8 cellular contexts compared by ENCODE assay signal in genomic region chr4:108018038-108018883, GRCh38. TPM values are rescaled to one million over a fixed set of nuclear protein-coding genes. Genes with fewer than 3 reads are reported as not detected.
DNase-seq lines count a peak whose midpoint lies in the region; ATAC-seq and TF ChIP-seq lines count a peak whose summit lies in the region.

No MANE protein-coding gene starts in this region.

- no peaks in the 10 kb centered on the region for H3K4me1 ChIP-seq in CD8-positive, alpha-beta memory T cell (ENCODE audit: insufficient read depth, low read length)
- peaks cover 5% of the 10 kb centered on the region for H3K4me1 ChIP-seq in OCI-LY7 (ENCODE audit: insufficient read depth, low read length, poor library complexity, severe bottlenecking)

- peak; percentile 98 for TF ChIP-seq CTCF in OCI-LY7 (conservative IDR thresholded peaks at IDR 0.05; ENCODE audit: low read length)
- peak; percentile 90 for TF ChIP-seq CTCF in nephron progenitor cell (IDR thresholded peaks at IDR 0.05)

- no peak overlapping the region for H2AFZ ChIP-seq in OCI-LY7 (ENCODE audit: low read length)

- peaks cover 2 to 13% (median 6%) of the 10 kb centered on the region in 3 donors for H3K4me1 Mint-ChIP-seq in CD8-positive, alpha-beta memory T cell
- peaks cover 31% of the 10 kb centered on the region for H3K4me1 Mint-ChIP-seq in nephron progenitor cell
- H3K4me1 Mint-ChIP-seq in stimulated activated naive CD8-positive, alpha-beta T cell treated with anti-CD3 and anti-CD28 coated beads, Interleukin-15, amount 100 ng/mL, for 72 hours: peaks cover 24% of the 10 kb centered on the region

- no peaks in the 10 kb centered on the region for H3K27me3 ChIP-seq in CD8-positive, alpha-beta memory T cell (ENCODE audit: insufficient read depth, low read length, poor library complexity, severe bottlenecking)

- 0 out of 2 replicates have a peak, but pooled peaks cover 3% of the 10 kb centered on the region for H4K20me1 ChIP-seq in OCI-LY7 (ENCODE audit: insufficient read depth, low read length)

- ATAC-seq in GM19438 (IDR thresholded peaks at IDR 0.05; ENCODE audit: low read depth, unreplicated experiment): peak; percentile 92
- peak; percentile 61 for ATAC-seq in stimulated activated naive CD8-positive, alpha-beta T cell treated with anti-CD3 and anti-CD28 coated beads, Interleukin-15, amount 100 ng/mL, for 72 hours

- no peaks in the 10 kb centered on the region for H3K27me3 Mint-ChIP-seq in CD8-positive, alpha-beta memory T cell
- H3K27me3 Mint-ChIP-seq in nephron progenitor cell (ENCODE audit: low read depth, poor library complexity): peaks cover 3% of the 10 kb centered on the region
- no peaks in the 10 kb centered on the region for H3K27me3 Mint-ChIP-seq in stimulated activated naive CD8-positive, alpha-beta T cell treated with anti-CD3 and anti-CD28 coated beads, Interleukin-15, amount 100 ng/mL, for 72 hours

- no peak overlapping the region for H3K4me3 ChIP-seq in CD8-positive, alpha-beta memory T cell (ENCODE audit: low read length)
- H3K4me3 ChIP-seq in OCI-LY7 (ENCODE audit: low read depth, low read length, poor library complexity, severe bottlenecking): no peak overlapping the region

- no peak overlapping the region for H3K4me2 ChIP-seq in OCI-LY7 (ENCODE audit: low read length)

- intact Hi-C loops in OCI-LY7 (cut with micrococcal nuclease; ENCODE audit: unreplicated experiment): loop anchor here (1.0 to 5.0 kb wide), 2 partner anchors 475 to 554 kb away; no protein-coding TSS in a partner anchor

- no peak overlapping the region for H3K4me3 Mint-ChIP-seq in CD8-positive, alpha-beta memory T cell
- H3K4me3 Mint-ChIP-seq in nephron progenitor cell: no peak overlapping the region
- no peak overlapping the region for H3K4me3 Mint-ChIP-seq in stimulated activated naive CD8-positive, alpha-beta T cell treated with anti-CD3 and anti-CD28 coated beads, Interleukin-15, amount 100 ng/mL, for 72 hours

- H3K9me3 ChIP-seq in CD8-positive, alpha-beta memory T cell (ENCODE audit: low read length): no peaks in the 10 kb centered on the region
- H3K9me3 ChIP-seq in OCI-LY7 (ENCODE audit: low read length): no peaks in the 10 kb centered on the region

- POLR2A ChIA-PET in CD8-positive, alpha-beta memory T cell (lab: Charles Lee): interaction anchor here (1.0 kb wide), 1 partner anchor 28 kb away, joined by 5 read pairs; no protein-coding TSS in a partner anchor
- POLR2A ChIA-PET in OCI-LY7 (lab: Charles Lee): interaction anchor here (0.6 to 1.6 kb wide), 7 partner anchors 12 to 598 kb away, joined by 3 to 9 read pairs (median 4); partner anchors contain the start of gene LEF1

- H3K36me3 ChIP-seq in CD8-positive, alpha-beta memory T cell (ENCODE audit: insufficient read depth, low read length): peaks cover 14% of the 10 kb centered on the region
- peaks cover 88% of the 10 kb centered on the region for H3K36me3 ChIP-seq in OCI-LY7 (ENCODE audit: insufficient read depth, low read length)

- no TSS peak for BruUV-seq in OCI-LY7 (replicated peaks; lab: Mats Ljungman, UMichigan)

- peaks cover 7 to 72% (median 27%) of the 10 kb centered on the region in 3 donors for H3K36me3 Mint-ChIP-seq in CD8-positive, alpha-beta memory T cell
- peaks cover 56% of the 10 kb centered on the region for H3K36me3 Mint-ChIP-seq in nephron progenitor cell (ENCODE audit: low read depth)

- H3K9me3 Mint-ChIP-seq in CD8-positive, alpha-beta memory T cell: no peaks in the 10 kb centered on the region
- no peaks in the 10 kb centered on the region for H3K9me3 Mint-ChIP-seq in nephron progenitor cell
- H3K9me3 Mint-ChIP-seq in stimulated activated naive CD8-positive, alpha-beta T cell treated with anti-CD3 and anti-CD28 coated beads, Interleukin-15, amount 100 ng/mL, for 72 hours: no peaks in the 10 kb centered on the region

- DNase-seq in CD8-positive, alpha-beta memory T cell: peak; percentile 63 to 84 (median 69)
- DNase-seq in HS-5 (ENCODE audit: low read depth): peak; percentile 52
- peak; percentile 80 for DNase-seq in OCI-LY7 (ENCODE audit: low spot score)
- DNase-seq in activated T-cell treated with anti-CD3 and anti-CD28 coated beads, Interleukin-2, amount 50 U/mL, for 1 hour: peak; percentile 83
- peak; percentile 65 for DNase-seq in fibroblast of gingiva (ENCODE audit: low read depth)
- peak; percentile 89 for DNase-seq in nephron progenitor cell
- peak; percentile 76 to 80 for DNase-seq in stimulated activated naive CD8-positive, alpha-beta T cell treated with anti-CD3 and anti-CD28 coated beads, Interleukin-15, amount 100 ng/mL, for 72 hours

- H3K79me2 ChIP-seq in OCI-LY7 (ENCODE audit: insufficient read depth, low read depth, low read length): no peaks in the 10 kb centered on the region

- H3K9me2 ChIP-seq in OCI-LY7 (ENCODE audit: insufficient read depth, low read length): no peaks in the 10 kb centered on the region

- no peak overlapping the region for H3K27ac ChIP-seq in CD8-positive, alpha-beta memory T cell (ENCODE audit: low read depth, low read length)
- H3K27ac ChIP-seq in OCI-LY7 (ENCODE audit: low read depth, low read length, poor library complexity, severe bottlenecking): no peak overlapping the region

- peak overlapping the region in 2 of 8 donors; percentile 48 to 50 for H3K27ac Mint-ChIP-seq in CD8-positive, alpha-beta memory T cell
- no peak overlapping the region for H3K27ac Mint-ChIP-seq in nephron progenitor cell
- H3K27ac Mint-ChIP-seq in stimulated activated naive CD8-positive, alpha-beta T cell treated with anti-CD3 and anti-CD28 coated beads, Interleukin-15, amount 100 ng/mL, for 72 hours: peak overlapping the region in 1 of 2 donors; percentile 84

- CTCF ChIA-PET in CD8-positive, alpha-beta memory T cell (lab: Charles Lee): interaction anchor here (0.6 to 4.7 kb wide), 21 partner anchors 9 to 610 kb away, joined by 3 to 56 read pairs (median 3); partner anchors contain the start of gene CYP2U1
- CTCF ChIA-PET in OCI-LY7 (lab: Charles Lee; ENCODE audit: unreplicated experiment): interaction anchor here (1.3 to 2.9 kb wide), 2 partner anchors 12 to 41 kb away, joined by 3 to 12 read pairs; no protein-coding TSS in a partner anchor

RNA-seq across cellular contexts. Expression of gene HADH, which starts 28.6 kb away (rescaled TPM):
- total RNA-seq in CD8-positive, alpha-beta memory T cell: 10 to 100 TPM; 38.5 to 40.9 TPM
- 33.6 TPM for polyA plus RNA-seq in CD8-positive, alpha-beta memory T cell
- total RNA-seq in OCI-LY7 (2014; rRNA removed; shearing (Covaris generic)): 31.2 and 32.3 TPM in 2 replicates
- 78.7 and 87.8 TPM in 2 replicates for total RNA-seq in OCI-LY7 (2022)
